16 cellular contexts compared by ENCODE assay signal in genomic region chr1:228306275-228307217, GRCh38.
DNase-seq lines count a peak whose midpoint lies in the region; TF ChIP-seq lines count a peak whose summit lies in the region.
"Had no signal": no experiment of that assay in that cellular context is flagged by ENCODE, and none has a peak within 500 bp of the region (broad histone marks: within the 10 kb centered on the region; RNA-seq: fewer than 3 reads in every experiment).

No MANE protein-coding gene starts in this region.

- in situ Hi-C loops in HAP-1 (cut with MboI; ENCODE audit: low sequenced_read_pairs) = no loop called here

- CTCF ChIA-PET in HEK293 (lab: Yijun Ruan, JAX) = interaction anchor here (0.6 kb wide), 1 partner anchor 35 kb away, joined by 3 read pairs; no protein-coding TSS in a partner anchor
- CTCF ChIA-PET in GM10248 (lab: Yijun Ruan, JAX) = no interaction called here

- H3K27me3 ChIP-seq in HAP-1 (ENCODE audit: low read depth) = no peaks in the 10 kb centered on the region

- H3K36me3 ChIP-seq in HEK293 (ENCODE audit: control insufficient read depth in 2 of 2, insufficient read depth in 1 of 2, low read length in 2 of 2) (no peaks in the 10 kb centered on the region; a peak in 1 of 3 replicates), HAP-1 (replicated peaks) (no peaks in the 10 kb centered on the region)

- no peaks in the 10 kb centered on the region for H3K4me1 ChIP-seq in HEK293 (ENCODE audit: control insufficient read depth, insufficient read depth, low read length)
- H3K4me1 ChIP-seq in HAP-1 = no peaks in the 10 kb centered on the region
- H3K4me1 ChIP-seq: A549, esophagus squamous epithelium had no signal

- POLR2A ChIA-PET in HEK293 (lab: Yijun Ruan, JAX) (interaction anchor here (0.6 kb wide), 1 partner anchor 962 kb away, joined by 3 read pairs; no protein-coding TSS in a partner anchor), GM10248 (lab: Yijun Ruan, JAX) (no interaction called here)

- H3K27ac ChIP-seq in HEK293 (ENCODE audit: extremely low read depth, low read depth, low read length) = no peak overlapping the region
- H3K27ac ChIP-seq: A549, esophagus squamous epithelium had no signal

- H3K4me3 ChIP-seq in HEK293 (ENCODE audit: low read depth, low read length) = no peak overlapping the region
- no peak overlapping the region for H3K4me3 ChIP-seq in HAP-1
- H3K4me3 ChIP-seq: A549, esophagus squamous epithelium had no signal

- DNase-seq in NCI-H2227 (lab: John Stamatoyannopoulos, UW; ENCODE audit: unreplicated experiment) = peak; percentile 18
- DNase-seq in NCI-H2227 treated with DMSO at 0.1 percent for 48 hours (lab: John Stamatoyannopoulos, UW) = no peak
- peak; percentile 47 for DNase-seq in cerebellum (ENCODE audit: low spot score)
- DNase-seq in posterior vena cava (ENCODE audit: low spot score) = peak; percentile 68
- no peak for DNase-seq in NCI-H2107 treated with DMSO at 0.1 percent for 48 hours (lab: John Stamatoyannopoulos, UW; ENCODE audit: unreplicated experiment)
- DNase-seq in HAP-1 (ENCODE audit: low spot score in 2 of 2) = no peak
- no peak for DNase-seq in GM10248 (ENCODE audit: extremely low spot score)
- DNase-seq: DMS53, esophagus squamous epithelium, HFFc6, NCI-H2029, occipital lobe, SIG-M5, small intestine had no signal

- no peaks in the 10 kb centered on the region for H3K9me3 ChIP-seq in HEK293 (ENCODE audit: control insufficient read depth, insufficient read depth, low read depth, low read length)
- peaks cover 10% of the 10 kb centered on the region for H3K9me3 ChIP-seq in HAP-1

- TF ChIP-seq CTCF in HEK293 (tag by site-specific recombination; IDR thresholded peaks at IDR 0.05) (no peak), GM10248 (IDR thresholded peaks at IDR 0.05; ENCODE audit: control extremely low read depth, extremely low read depth, low read depth, missing control alignments) (no peak)

- intact Hi-C loops in posterior vena cava (cut with DNase I) = no loop called here

TF ChIP-seq in HEK293, 187 proteins besides CTCF, POLR2A, EP300 and RAD21:
- TF ChIP-seq SCRT2 (tag by site-specific recombination; IDR thresholded peaks at IDR 0.05) = peak; percentile 31
- TF ChIP-seq SCRT1 (tag by site-specific recombination; IDR thresholded peaks at IDR 0.05; ENCODE audit: borderline replicate concordance) = peak; percentile 51; the same call in 1 of the 2 replicates
- TF ChIP-seq AEBP2 (tag by site-specific recombination; IDR thresholded peaks at IDR 0.05; ENCODE audit: borderline replicate concordance) = no peak
TF ChIP-seq in HEK293: peak in this region for 2.

Comparison
In these comparisons a context has a peak if more than half of its experiments do, and no peak if none do; other contexts are left out.
1. DNase-seq: peak in NCI-H2227 (single experiment), cerebellum (single experiment) and posterior vena cava (single experiment); none in NCI-H2227 treated with DMSO at 0.1 percent for 48 hours (single experiment), NCI-H2107 treated with DMSO at 0.1 percent for 48 hours (single experiment), HAP-1 (0 of 2) and GM10248 (single experiment).